3 cellular contexts compared by ENCODE assay signal in the genomic region with DNA sequence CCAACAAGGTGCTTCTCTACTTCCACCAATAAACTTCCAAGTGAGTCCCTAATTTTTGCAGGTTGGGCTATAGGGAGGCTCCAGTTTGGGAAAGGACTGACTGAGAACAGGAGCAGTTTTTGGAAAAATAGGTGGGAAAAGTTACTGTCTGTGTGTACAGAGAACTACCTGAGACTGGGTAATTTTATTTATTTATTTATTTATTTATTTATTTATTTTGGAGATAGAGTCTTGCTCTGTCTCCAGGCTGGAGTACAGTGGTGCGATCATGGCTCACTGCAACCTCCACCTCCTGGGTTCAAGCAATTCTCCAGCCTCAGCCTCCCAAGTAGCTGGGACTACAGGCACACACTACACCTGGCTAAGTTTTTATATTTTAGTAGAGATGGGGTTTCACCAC. TPM values are rescaled to one million over a fixed set of nuclear protein-coding genes. Genes with fewer than 3 reads are reported as not detected.
DNase-seq lines count a peak whose midpoint lies in the region; ATAC-seq, FAIRE-seq and TF ChIP-seq lines count a peak whose summit lies in the region.
"Not testable (repeated sequence)": the region's sequence is repeated elsewhere in the genome, so short reads cannot be mapped to it uniquely, and the experiment has no call there.
"Had no signal": no experiment of that assay in that cellular context is flagged by ENCODE, and none has a peak within 500 bp of the region (broad histone marks: within the 10 kb centered on the region; RNA-seq: fewer than 3 reads in every experiment).

No MANE protein-coding gene starts in this region.

- H3K9me1 ChIP-seq in K562 (ENCODE audit: control insufficient read depth, insufficient read depth, low read length): not testable (repeated sequence)

- POLR2A ChIA-PET in HEK293 (lab: Yijun Ruan, JAX): not testable (repeated sequence)
- POLR2A ChIA-PET in K562 (lab: Yijun Ruan, JAX): interaction anchor here (0.5 to 2.9 kb wide), 4 partner anchors 20 to 471 kb away, joined by 3 to 10 read pairs (median 4); a partner anchor contains a TSS

- not testable (repeated sequence) for FAIRE-seq in K562 (lab: Jason Lieb, UNC)

- H3K4me2 ChIP-seq in K562 (ENCODE audit: insufficient read depth, low read length): not testable (repeated sequence)

- TF ChIP-seq POLR2A in K562 (conservative IDR thresholded peaks at IDR 0.05): not testable (repeated sequence)

- not testable (repeated sequence) for H3K79me2 ChIP-seq in K562 (ENCODE audit: control insufficient read depth, insufficient read depth, low read length)

- DNase-seq in K562 (ENCODE audit: extremely low read depth in 1 of 4, low spot score in 3 of 4): not testable (repeated sequence)

- WGBS in K562 (ENCODE audit: insufficient coverage, low coverage, missing lambda C conversion rate): 87% methylated on average over 1 of the region's 1 CpG

- H4K20me1 ChIP-seq in K562 (replicated peaks; ENCODE audit: control insufficient read depth, insufficient read depth, low read length): not testable (repeated sequence)

- peak overlapping the region; percentile 87; the same call in 1 of the 2 replicates for H2AFZ ChIP-seq in K562 (ENCODE audit: low read depth, low read length)

- CTCF ChIA-PET in HEK293 (lab: Yijun Ruan, JAX); K562 (lab: Yijun Ruan, JAX; ENCODE audit: low intra/inter-chr PET ratio): not testable (repeated sequence)

- H3K27ac ChIP-seq in HEK293 (ENCODE audit: extremely low read depth, low read depth, low read length); K562 (ENCODE audit: extremely low read depth, low read depth, low read length): not testable (repeated sequence)

- not testable (repeated sequence) for TF ChIP-seq RAD21 in K562 (CRISPR knock-in tag; conservative IDR thresholded peaks at IDR 0.05 in 1 of 2, IDR thresholded peaks at IDR 0.05 in 1 of 2)

- not testable (repeated sequence) for H3K4me3 ChIP-seq in HEK293 (ENCODE audit: low read depth, low read length); K562

- ATAC-seq in K562: not testable (repeated sequence)

- not testable (repeated sequence) for H3K36me3 ChIP-seq in HEK293 (ENCODE audit: control insufficient read depth in 2 of 2, insufficient read depth in 1 of 2, low read length in 2 of 2); K562 (ENCODE audit: control insufficient read depth, insufficient read depth, low read length)

- in situ Hi-C loops in K562 (cut with MboI): not testable (repeated sequence)

- TF ChIP-seq CTCF in HEK293 (tag by site-specific recombination; IDR thresholded peaks at IDR 0.05); K562 (IDR thresholded peaks at IDR 0.05 in 2 of 3, conservative IDR thresholded peaks at IDR 0.05 in 1 of 3; ENCODE audit: insufficient read depth in 2 of 3, low read depth in 1 of 3, low read length in 3 of 3): not testable (repeated sequence)

- H3K27me3 ChIP-seq in K562 (ENCODE audit: control insufficient read depth in 2 of 2, insufficient read depth in 2 of 2, low read length in 2 of 2): peaks cover 6 to 13% of the 10 kb centered on the region in 2 experiments; a peak in 3 of 5 replicates

- not testable (repeated sequence) for H3K4me1 ChIP-seq in HEK293 (ENCODE audit: control insufficient read depth, insufficient read depth, low read length); K562 (replicated peaks in 1 of 2; ENCODE audit: control insufficient read depth in 2 of 2, insufficient read depth in 2 of 2, low read length in 2 of 2)

- not testable (repeated sequence) for H3K9ac ChIP-seq in K562 (ENCODE audit: insufficient read depth in 1 of 2, low read depth in 2 of 2, low read length in 2 of 2)

- not testable (repeated sequence) for TF ChIP-seq EP300 in K562 (IDR thresholded peaks at IDR 0.05; ENCODE audit: low read length)

- H3K9me3 ChIP-seq in HEK293 (ENCODE audit: control insufficient read depth, insufficient read depth, low read depth, low read length); K562 (replicated peaks; ENCODE audit: control insufficient read depth, insufficient read depth, low read depth, low read length): not testable (repeated sequence)

- TSS peak; percentile 90 for BruUV-seq in K562 (replicated peaks; lab: Mats Ljungman, UMichigan)

- intact Hi-C loops in K562 (cut with micrococcal nuclease): not testable (repeated sequence)

TF ChIP-seq in HEK293, 187 proteins besides CTCF, POLR2A, EP300 and RAD21 (continues in another document):
- TF ChIP-seq ZNF654 (tag by site-specific recombination; IDR thresholded peaks at IDR 0.05; ENCODE audit: low read depth): peak; percentile 17; the same call in 1 of the 2 replicates
- TF ChIP-seq ZNF426 (tag by site-specific recombination; IDR thresholded peaks at IDR 0.05): peak; percentile 50
- TF ChIP-seq ZNF394 (tag by site-specific recombination; IDR thresholded peaks at IDR 0.05; ENCODE audit: borderline replicate concordance): peak; percentile 65; the same call in 1 of the 2 replicates
- TF ChIP-seq ZNF555 (tag by site-specific recombination; conservative IDR thresholded peaks at IDR 0.05): peak; percentile 29

RNA-seq across cellular contexts. Expression of a gene that starts 11.2 kb away (rescaled TPM):
- 0.12 and 0.33 TPM in 2 replicates for total RNA-seq in K562 (2011; cell fraction: chromatin; rRNA removed; ENCODE audit: low replicate concordance)
- under 0.01 and 0.13 TPM in 2 replicates for total RNA-seq in K562 (2011; cell fraction: nucleolus; rRNA removed)
- 0.15 TPM in 2 replicates for total RNA-seq in K562 (2011; cell fraction: nucleoplasm; rRNA removed)
- total RNA-seq in K562 (2014; rRNA removed) (not detected in 2 replicates), K562 (2014; rRNA removed; fragmentation: Illumina TruSeq; extraction: Trizol) (0.04 and 0.16 TPM in 2 replicates), K562 (2015; rRNA removed; fragmentation: Illumina TruSeq; extraction: Trizol) (0.04 and 0.07 TPM in 2 replicates), K562 (2021) (0.25 TPM in 1 of 2 replicates, not detected in the other)
- polyA plus RNA-seq in K562 (2011; rRNA removed) (0.04 TPM in 1 of 2 replicates, not detected in the other), K562 (2014; fragmentation: Illumina TruSeq; extraction: Trizol) (not detected in 2 replicates), K562 (2014; fragmentation: Nextera tagmentation; extraction: Ambion mirVana) (under 1 TPM; 0.01 TPM), K562 (2014; rRNA removed) (0.41 TPM in 1 of 2 replicates, not detected in the other)
- under 0.01 TPM in 1 of 2 replicates, not detected in the other for polyA plus RNA-seq in K562 (2011; cell fraction: cytosol; rRNA removed)
- polyA plus RNA-seq in K562 (2011; cell fraction: nucleus; rRNA removed): 0.06 TPM in 2 replicates
- polyA plus RNA-seq in K562 (2012): 0.04 and 0.39 TPM in 2 replicates
- polyA minus RNA-seq in K562 (2011; rRNA and poly(A)+ RNA removed): not detected in 2 replicates
- not detected in 2 replicates for polyA minus RNA-seq in K562 (2011; cell fraction: cytosol; rRNA and poly(A)+ RNA removed)
- polyA minus RNA-seq in K562 (2011; cell fraction: nucleus; rRNA and poly(A)+ RNA removed): not detected in 2 replicates
- total RNA-seq: A172 had no signal

RNA-seq across cellular contexts. Expression of a gene that starts 55.9 kb away (rescaled TPM):
- total RNA-seq in K562 (2011; cell fraction: chromatin; rRNA removed; ENCODE audit: low replicate concordance): 110 and 296 TPM in 2 replicates
- total RNA-seq in K562 (2011; cell fraction: nucleolus; rRNA removed): 143 and 167 TPM in 2 replicates
- total RNA-seq in K562 (2011; cell fraction: nucleoplasm; rRNA removed): 289 and 411 TPM in 2 replicates
- total RNA-seq in K562 (2014; rRNA removed) (171 and 210 TPM in 2 replicates), K562 (2014; rRNA removed; fragmentation: Illumina TruSeq; extraction: Trizol) (261 and 289 TPM in 2 replicates), K562 (2015; rRNA removed; fragmentation: Illumina TruSeq; extraction: Trizol) (252 and 263 TPM in 2 replicates), K562 (2021) (166 and 170 TPM in 2 replicates)
- polyA plus RNA-seq in K562 (2011; rRNA removed) (167 and 193 TPM in 2 replicates), K562 (2014; fragmentation: Illumina TruSeq; extraction: Trizol) (211 and 265 TPM in 2 replicates), K562 (2014; fragmentation: Nextera tagmentation; extraction: Ambion mirVana) (100 to 1,000 TPM; 215 to 286 TPM), K562 (2014; rRNA removed) (173 and 177 TPM in 2 replicates)
- polyA plus RNA-seq in K562 (2011; cell fraction: cytosol; rRNA removed): 48.3 and 113 TPM in 2 replicates
- 43.6 and 64.9 TPM in 2 replicates for polyA plus RNA-seq in K562 (2011; cell fraction: nucleus; rRNA removed)
- polyA plus RNA-seq in K562 (2012): 185 and 229 TPM in 2 replicates
- polyA minus RNA-seq in K562 (2011; rRNA and poly(A)+ RNA removed): 359 and 418 TPM in 2 replicates
- 111 and 121 TPM in 2 replicates for polyA minus RNA-seq in K562 (2011; cell fraction: cytosol; rRNA and poly(A)+ RNA removed)
- 25.2 and 55.2 TPM in 2 replicates for polyA minus RNA-seq in K562 (2011; cell fraction: nucleus; rRNA and poly(A)+ RNA removed)
